ENCODE assay signal across 10 cellular contexts in the genomic region with DNA sequence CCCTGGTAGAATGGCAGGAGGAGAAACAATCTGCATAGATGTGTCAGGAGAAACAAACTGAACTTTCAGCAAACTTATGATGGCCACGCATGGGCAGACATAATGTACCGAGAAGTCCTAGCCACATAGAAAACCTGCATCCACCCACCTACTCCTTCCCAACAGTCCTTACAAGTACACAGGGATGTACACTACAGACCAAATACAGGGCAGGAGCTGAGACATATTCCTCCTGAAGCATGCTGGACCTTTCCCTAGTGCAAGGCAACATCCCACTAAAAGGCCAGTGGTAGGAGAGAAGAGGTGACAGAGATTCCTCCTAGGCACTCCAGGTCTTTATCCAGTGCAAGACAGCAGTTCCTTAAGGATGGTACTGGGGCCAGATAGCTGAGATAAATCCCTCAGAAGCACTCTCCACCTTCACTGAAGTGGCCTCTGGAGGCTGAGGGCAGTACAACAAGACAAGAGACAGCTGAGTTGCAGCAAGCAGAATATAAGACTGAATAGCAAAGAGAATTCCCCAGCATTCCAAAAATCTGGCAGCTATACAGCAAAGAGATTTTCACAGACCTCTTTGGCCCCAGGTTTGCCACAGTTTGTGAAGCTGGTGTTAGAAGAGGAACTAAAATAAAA. TPM values are rescaled to one million over a fixed set of nuclear protein-coding genes. Genes with fewer than 3 reads are reported as not detected.
DNase-seq lines count a peak whose midpoint lies in the region; ATAC-seq, FAIRE-seq and TF ChIP-seq lines count a peak whose summit lies in the region.
"Had no signal": no experiment of that assay in that cellular context is flagged by ENCODE, and none has a peak within 500 bp of the region (broad histone marks: within the 10 kb centered on the region; RNA-seq: fewer than 3 reads in every experiment).

No MANE protein-coding gene starts in this region.

- no peaks in the 10 kb centered on the region for H3K27me3 Mint-ChIP-seq in activated naive CD8-positive, alpha-beta T cell treated with anti-CD3 and anti-CD28 coated beads, Interleukin-2, amount 50 U/mL, for 24 hours
- H3K27me3 Mint-ChIP-seq: naive B cell had no signal

- H3K4me1 ChIP-seq in HepG2 (ENCODE audit: insufficient read depth, low read length) (peaks cover 20% of the 10 kb centered on the region), small intestine (ENCODE audit: control insufficient read depth in 2 of 2, insufficient read depth in 1 of 2, low read depth in 1 of 2, low read length in 1 of 2) (peaks cover 0 to 2% of the 10 kb centered on the region in 2 donors)

- POLR2A ChIA-PET in HepG2 (lab: Yijun Ruan, JAX): no interaction called here

- 95% methylated on average over 2 of the region's 2 CpGs for WGBS in HepG2 (ENCODE audit: low lambda C conversion rate)
- 97 to 100% (median 98%) methylated on average over 2 of the region's 2 CpGs for WGBS in small intestine, 3 donors

- no peak for TF ChIP-seq POLR2A in HepG2 (IDR thresholded peaks at IDR 0.05; ENCODE audit: insufficient read depth in 1 of 2, low read depth in 2 of 2, low read length in 2 of 2)

- TF ChIP-seq RAD21 in HepG2 (CRISPR knock-in tag; IDR thresholded peaks at IDR 0.05): no peak

- H3K9me3 ChIP-seq in HepG2 (ENCODE audit: low read length) (no peaks in the 10 kb centered on the region), small intestine (ENCODE audit: control insufficient read depth, low read depth) (no peaks in the 10 kb centered on the region)

- H3K4me3 ChIP-seq in GM06990 (replicated peaks; ENCODE audit: low read depth, low read length) (no peak overlapping the region), LNCaP clone FGC (ENCODE audit: low read depth, low read length) (no peak overlapping the region), HepG2 (replicated peaks in 1 of 3; ENCODE audit: insufficient read depth in 1 of 3, low read depth in 2 of 3, low read length in 3 of 3) (no peak overlapping the region), small intestine (ENCODE audit: low read depth in 1 of 2, low read length in 2 of 2) (no peak overlapping the region)

- TF ChIP-seq CTCF in GM06990 (IDR thresholded peaks at IDR 0.05; ENCODE audit: insufficient read depth, low read length, poor library complexity, severe bottlenecking): peak; percentile 49
- TF ChIP-seq CTCF in LNCaP clone FGC (IDR thresholded peaks at IDR 0.05; ENCODE audit: control insufficient read depth, extremely low read depth, insufficient read depth): peak; percentile 22; the same call in 1 of the 2 replicates
- 0 out of 2 replicates have a peak, but pooled peaks have one; percentile 9 for TF ChIP-seq CTCF in HepG2 (CRISPR knock-in tag; IDR thresholded peaks at IDR 0.05)

- in situ Hi-C loops in HepG2 (cut with HindIII; ENCODE audit: extremely low pct_ligation_motif_present, low pct_unique_long_range_greater_than_20kb): no loop called here

- DNase-seq in GM06990 (ENCODE audit: extremely low read depth, insufficient read length) (no peak), LNCaP clone FGC (ENCODE audit: low read depth) (peak; percentile 18), cerebellar cortex (ENCODE audit: low spot score) (peak; percentile 30), HepG2 (ENCODE audit: low spot score) (no peak), posterior vena cava (ENCODE audit: low spot score) (no peak), UCSD-AML1 (lab: John Stamatoyannopoulos, UW; ENCODE audit: unreplicated experiment) (no peak), small intestine (no peak)
- DNase-seq in activated naive CD8-positive, alpha-beta T cell treated with anti-CD3 and anti-CD28 coated beads, Interleukin-2, amount 50 U/mL, for 24 hours: no peak
- DNase-seq: naive B cell, NCI-H1694 had no signal

- TF ChIP-seq EP300 in HepG2 (IDR thresholded peaks at IDR 0.05; ENCODE audit: low read depth in 2 of 2, low read length in 2 of 2) (no peak), HepG2 (CRISPR knock-in tag; IDR thresholded peaks at IDR 0.05; ENCODE audit: borderline replicate concordance) (no peak)

- H3K36me3 ChIP-seq in GM06990 (ENCODE audit: control insufficient read depth, insufficient read depth, low read length) (peaks cover 2% of the 10 kb centered on the region; the same call in 1 of the 2 replicates), HepG2 (replicated peaks in 1 of 2; ENCODE audit: control insufficient read depth in 1 of 2, insufficient read depth in 2 of 2, low read length in 2 of 2) (peaks cover 0 to 18% of the 10 kb centered on the region in 2 experiments; a peak in 3 of 5 replicates), small intestine (ENCODE audit: control insufficient read depth in 2 of 2, insufficient read depth in 2 of 2, low read length in 2 of 2) (no peaks in the 10 kb centered on the region)

- no peak overlapping the region for H3K27ac Mint-ChIP-seq in activated naive CD8-positive, alpha-beta T cell treated with anti-CD3 and anti-CD28 coated beads, Interleukin-2, amount 50 U/mL, for 24 hours

- no peaks in the 10 kb centered on the region for H3K27me3 ChIP-seq in GM06990 (replicated peaks; ENCODE audit: control insufficient read depth, insufficient read depth, low read length)
- no peaks in the 10 kb centered on the region; a peak in 1 of 5 replicates for H3K27me3 ChIP-seq in HepG2 (ENCODE audit: control insufficient read depth in 1 of 2, insufficient read depth in 2 of 2, low read length in 2 of 2)
- H3K27me3 ChIP-seq in small intestine (ENCODE audit: control insufficient read depth in 2 of 2, insufficient read depth in 2 of 2, low read length in 2 of 2): no peaks in the 10 kb centered on the region

- H4K20me1 ChIP-seq in HepG2 (ENCODE audit: insufficient read depth, low read length): peaks cover 8% of the 10 kb centered on the region

- peaks cover 22% of the 10 kb centered on the region for H3K9me3 Mint-ChIP-seq in activated naive CD8-positive, alpha-beta T cell treated with anti-CD3 and anti-CD28 coated beads, Interleukin-2, amount 50 U/mL, for 24 hours

- H3K27ac ChIP-seq in HepG2 (ENCODE audit: extremely low read length, insufficient read depth, low read length): no peak overlapping the region
- H3K27ac ChIP-seq in small intestine (ENCODE audit: low read depth in 1 of 2, low read length in 1 of 2): no peak overlapping the region

- no peak overlapping the region for H3K9ac ChIP-seq in HepG2 (ENCODE audit: insufficient read depth, low read depth, low read length)

- H3K4me1 Mint-ChIP-seq in activated naive CD8-positive, alpha-beta T cell treated with anti-CD3 and anti-CD28 coated beads, Interleukin-2, amount 50 U/mL, for 24 hours: peaks cover 10% of the 10 kb centered on the region

- H2AFZ ChIP-seq in HepG2 (ENCODE audit: low read length): no peak overlapping the region

- CTCF ChIA-PET in HepG2 (lab: Yijun Ruan, JAX; ENCODE audit: low intra/inter-chr PET ratio, low total read pairs): no interaction called here

- ATAC-seq in HepG2: peak; percentile 83
- ATAC-seq in activated naive CD8-positive, alpha-beta T cell treated with anti-CD3 and anti-CD28 coated beads, Interleukin-2, amount 50 U/mL, for 24 hours: no peak

- FAIRE-seq in HepG2 (lab: Jason Lieb, UNC) (no peak), small intestine (lab: Jason Lieb, UNC) (no peak)

- intact Hi-C loops in HepG2 (cut with micrococcal nuclease; ENCODE audit: unreplicated experiment): no loop called here
- intact Hi-C loops in posterior vena cava (cut with DNase I): no loop called here

- peaks cover 37% of the 10 kb centered on the region for H3K36me3 Mint-ChIP-seq in activated naive CD8-positive, alpha-beta T cell treated with anti-CD3 and anti-CD28 coated beads, Interleukin-2, amount 50 U/mL, for 24 hours (ENCODE audit: low read depth)

- no TSS peak for BruUV-seq in HepG2 (replicated peaks; lab: Mats Ljungman, UMichigan)

- H3K4me2 ChIP-seq in HepG2 (ENCODE audit: low read depth, low read length): no peak overlapping the region

- H3K4me3 Mint-ChIP-seq in activated naive CD8-positive, alpha-beta T cell treated with anti-CD3 and anti-CD28 coated beads, Interleukin-2, amount 50 U/mL, for 24 hours: no peak overlapping the region
- H3K4me3 Mint-ChIP-seq: naive B cell had no signal

- H3K79me2 ChIP-seq in HepG2 (ENCODE audit: insufficient read depth, low read length): peaks cover 8% of the 10 kb centered on the region

TF ChIP-seq in HepG2, 621 proteins besides CTCF, POLR2A, EP300 and RAD21 (continues in another document):
- TF ChIP-seq ZNF230 (CRISPR knock-in tag; IDR thresholded peaks at IDR 0.05): no peak
- TF ChIP-seq, protein P1, sequence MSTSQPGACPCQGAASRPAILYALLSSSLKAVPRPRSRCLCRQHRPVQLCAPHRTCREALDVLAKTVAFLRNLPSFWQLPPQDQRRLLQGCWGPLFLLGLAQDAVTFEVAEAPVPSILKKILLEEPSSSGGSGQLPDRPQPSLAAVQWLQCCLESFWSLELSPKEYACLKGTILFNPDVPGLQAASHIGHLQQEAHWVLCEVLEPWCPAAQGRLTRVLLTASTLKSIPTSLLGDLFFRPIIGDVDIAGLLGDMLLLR (CRISPR knock-in tag; IDR thresholded peaks at IDR 0.05): no peak
- TF ChIP-seq RFXANK (CRISPR knock-in tag; IDR thresholded peaks at IDR 0.05): no peak
- TF ChIP-seq ISL2 (CRISPR knock-in tag; IDR thresholded peaks at IDR 0.05): no peak

RNA-seq across cellular contexts. Expression of gene VWA8, which starts 18.3 kb away (rescaled TPM):
- total RNA-seq in HepG2 (2016; rRNA removed; fragmentation: Illumina TruSeq; extraction: Trizol): 16.0 and 17.3 TPM in 2 replicates
- 29.5 and 36.0 TPM in 2 replicates for total RNA-seq in HepG2 (2016; cell fraction: cytosol; rRNA removed; fragmentation: Illumina TruSeq; extraction: Trizol; ENCODE audit: low read depth)
- 14.3 and 15.4 TPM in 2 replicates for total RNA-seq in HepG2 (2016; cell fraction: insoluble cytoplasmic fraction; rRNA removed; fragmentation: Illumina TruSeq; extraction: Trizol)
- 8.3 and 9.1 TPM in 2 replicates for total RNA-seq in HepG2 (2016; cell fraction: membrane; rRNA removed; fragmentation: Illumina TruSeq; extraction: Trizol)
- total RNA-seq in HepG2 (2016; cell fraction: nucleus; rRNA removed; fragmentation: Illumina TruSeq; extraction: Trizol): 37.4 and 38.1 TPM in 2 replicates
- 7.4 and 9.1 TPM in 2 replicates for polyA plus RNA-seq in HepG2 (2011; rRNA removed)
- polyA plus RNA-seq in HepG2 (2011; cell fraction: cytosol; rRNA removed): 4.4 and 6.1 TPM in 2 replicates
- polyA plus RNA-seq in HepG2 (2011; cell fraction: nucleus; rRNA removed): 8.4 and 9.0 TPM in 2 replicates
- polyA plus RNA-seq in HepG2 (2012): 9.2 and 9.8 TPM in 2 replicates
- polyA plus RNA-seq in HepG2 (2016; cell fraction: cytosol; fragmentation: Illumina TruSeq; extraction: Trizol; ENCODE audit: low read depth): 0.53 and 0.77 TPM in 2 replicates
- 11.1 and 11.5 TPM in 2 replicates for polyA plus RNA-seq in HepG2 (2016; cell fraction: insoluble cytoplasmic fraction; fragmentation: Illumina TruSeq; extraction: Trizol; ENCODE audit: low read depth)
- 1.3 and 1.6 TPM in 2 replicates for polyA plus RNA-seq in HepG2 (2016; cell fraction: membrane; fragmentation: Illumina TruSeq; extraction: Trizol; ENCODE audit: low read depth)
- 12.4 and 14.5 TPM in 2 replicates for polyA plus RNA-seq in HepG2 (2016; cell fraction: nucleus; fragmentation: Illumina TruSeq; extraction: Trizol; ENCODE audit: insufficient read depth, low read depth)
- polyA minus RNA-seq in HepG2 (2011; rRNA and poly(A)+ RNA removed; ENCODE audit: low replicate concordance): 16.6 and 20.1 TPM in 2 replicates
- 13.1 and 13.9 TPM in 2 replicates for polyA minus RNA-seq in HepG2 (2011; cell fraction: cytosol; rRNA and poly(A)+ RNA removed)
- polyA minus RNA-seq in HepG2 (2011; cell fraction: nucleus; rRNA and poly(A)+ RNA removed): 80.6 and 100 TPM in 2 replicates
- 10 to 100 TPM; 16.6 to 17.5 TPM for total RNA-seq in posterior vena cava
- polyA plus RNA-seq in small intestine: 1 to 10 TPM; 3.8 to 6.3 (median 5.8) TPM

Comparison
In these comparisons a context has a peak if more than half of its experiments do, and no peak if none do; other contexts are left out.
1. DNase-seq: peak in LNCaP clone FGC (single experiment) and cerebellar cortex (single experiment); none in GM06990 (single experiment), HepG2 (single experiment), posterior vena cava (single experiment), activated naive CD8-positive, alpha-beta T cell treated with anti-CD3 and anti-CD28 coated beads, Interleukin-2, amount 50 U/mL, for 24 hours (single experiment), UCSD-AML1 (single experiment) and small intestine (single experiment).
2. Peak in every context shown above with its lines, with median percentiles within 50 percentile points of each other: CTCF ChIP-seq.